Comparison of ENCODE assay signal across 18 cellular contexts in the genomic region with DNA sequence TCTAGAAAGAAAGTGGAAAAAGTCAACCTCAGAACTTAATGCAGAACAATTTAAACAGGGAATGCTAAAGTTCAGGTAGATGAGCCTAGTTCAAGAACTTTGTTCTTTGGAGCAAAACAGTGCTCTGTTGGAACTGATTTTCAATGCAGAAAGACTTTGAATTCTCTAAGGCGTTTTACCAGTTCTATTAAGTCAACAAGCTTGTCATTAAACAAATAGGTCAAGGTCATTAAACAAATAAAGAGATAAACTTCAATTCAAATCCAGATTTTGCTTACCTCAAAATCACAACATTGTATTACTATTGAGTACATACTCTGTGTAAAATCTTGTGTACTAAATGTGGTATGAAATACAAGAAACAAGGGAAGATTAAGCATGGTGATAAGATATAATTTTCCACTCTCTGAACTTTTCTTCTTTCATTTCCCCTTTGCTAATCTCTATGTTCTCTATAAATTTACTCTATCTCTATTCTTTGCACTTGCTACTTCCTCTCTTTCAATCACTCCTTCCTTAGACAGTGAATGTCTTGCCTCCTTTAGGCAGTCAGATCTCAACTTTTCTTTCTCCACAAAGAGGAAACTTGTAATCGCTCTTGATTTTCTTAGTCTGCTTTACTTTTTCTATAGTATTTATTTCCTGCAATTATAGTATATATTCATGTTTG.
DNase-seq lines count a peak whose midpoint lies in the region; ATAC-seq and TF ChIP-seq lines count a peak whose summit lies in the region.
"Had no signal": no experiment of that assay in that cellular context is flagged by ENCODE, and none has a peak within 500 bp of the region (broad histone marks: within the 10 kb centered on the region; RNA-seq: fewer than 3 reads in every experiment).

No MANE protein-coding gene starts in this region.

- H3K4me1 ChIP-seq in Karpas-422 (ENCODE audit: low read length) (peaks cover 17% of the 10 kb centered on the region), tibial artery (no peaks in the 10 kb centered on the region)

- no peak for TF ChIP-seq CTCF in tibial artery (IDR thresholded peaks at IDR 0.05)

- peak; percentile 38 for DNase-seq in SIG-M5 treated with dmso at 0.1 percent for 504 hours (lab: John Stamatoyannopoulos, UW; ENCODE audit: unreplicated experiment)
- DNase-seq in SIG-M5 (lab: John Stamatoyannopoulos, UW) = no peak
- DNase-seq in Karpas-422 = peak; percentile 65
- DNase-seq in OCI-M1 (lab: John Stamatoyannopoulos, UW) = peak; percentile 28
- no peak for DNase-seq in tibial artery
- no peak for DNase-seq in left cardiac atrium
- DNase-seq: Kasumi-1, MG63, NCI-H1105, NCI-H2029 treated with DMSO at 0.1 percent for 48 hours, NCI-H345, NCI-H524 treated with DMSO at 0.1 percent for 48 hours, NCI-H82, PC-3, Right ventricle myocardium superior had no signal

- no peaks in the 10 kb centered on the region for H3K9me3 ChIP-seq in Karpas-422 (ENCODE audit: low read length)
- H3K9me3 ChIP-seq in tibial artery = no peaks in the 10 kb centered on the region
- H3K9me3 ChIP-seq: MG63 had no signal

- H4K20me1 ChIP-seq in Karpas-422 (ENCODE audit: insufficient read depth, low read depth, low read length) = no peaks in the 10 kb centered on the region

- no peaks in the 10 kb centered on the region for H3K36me3 ChIP-seq in Karpas-422 (ENCODE audit: insufficient read depth, low read length)
- no peaks in the 10 kb centered on the region for H3K36me3 ChIP-seq in tibial artery
- H3K36me3 ChIP-seq: MG63 had no signal

- H3K27ac ChIP-seq in Karpas-422 (ENCODE audit: low read length) (no peak overlapping the region), tibial artery (no peak overlapping the region)
- H3K27ac ChIP-seq: SK-N-MC had no signal

- peak overlapping the region; percentile 35 for H3K4me2 ChIP-seq in Karpas-422 (ENCODE audit: low read depth, low read length, poor library complexity, severe bottlenecking)

- H3K9me2 ChIP-seq in Karpas-422 (replicated peaks; ENCODE audit: insufficient read depth, low read length) = no peaks in the 10 kb centered on the region

- H3K9ac ChIP-seq in Karpas-422 (ENCODE audit: low read length) = no peak overlapping the region

- no peaks in the 10 kb centered on the region for H3K27me3 ChIP-seq in Karpas-422 (ENCODE audit: low read length)
- H3K27me3 ChIP-seq in tibial artery = no peaks in the 10 kb centered on the region
- H3K27me3 ChIP-seq: MG63 had no signal

- intact Hi-C loops in tibial artery (cut with DNase I; ENCODE audit: low total_unique reads) = no loop called here
- intact Hi-C loops in left cardiac atrium (cut with DNase I) = no loop called here

- H2AFZ ChIP-seq in Karpas-422 (ENCODE audit: low read length) = no peak overlapping the region

- H3K79me2 ChIP-seq in Karpas-422 (ENCODE audit: low read length) = no peaks in the 10 kb centered on the region

- H3K4me3 ChIP-seq in Karpas-422 (ENCODE audit: low read length) (no peak overlapping the region), tibial artery (no peak overlapping the region)
- H3K4me3 ChIP-seq: MG63, SK-N-MC had no signal

- ATAC-seq in HG03457 (IDR thresholded peaks at IDR 0.05; ENCODE audit: unreplicated experiment) = no peak
- ATAC-seq in left cardiac atrium = no peak
- ATAC-seq: HCT116, PC-3 had no signal

Comparison
In these comparisons a context has a peak if more than half of its experiments do, and no peak if none do; other contexts are left out.
1. DNase-seq: peak in SIG-M5 treated with dmso at 0.1 percent for 504 hours (single experiment), Karpas-422 (single experiment) and OCI-M1 (single experiment); none in SIG-M5 (single experiment), tibial artery (0 of 2) and left cardiac atrium (single experiment).